Comparison of ENCODE assay signal across 21 cellular contexts in the genomic region with DNA sequence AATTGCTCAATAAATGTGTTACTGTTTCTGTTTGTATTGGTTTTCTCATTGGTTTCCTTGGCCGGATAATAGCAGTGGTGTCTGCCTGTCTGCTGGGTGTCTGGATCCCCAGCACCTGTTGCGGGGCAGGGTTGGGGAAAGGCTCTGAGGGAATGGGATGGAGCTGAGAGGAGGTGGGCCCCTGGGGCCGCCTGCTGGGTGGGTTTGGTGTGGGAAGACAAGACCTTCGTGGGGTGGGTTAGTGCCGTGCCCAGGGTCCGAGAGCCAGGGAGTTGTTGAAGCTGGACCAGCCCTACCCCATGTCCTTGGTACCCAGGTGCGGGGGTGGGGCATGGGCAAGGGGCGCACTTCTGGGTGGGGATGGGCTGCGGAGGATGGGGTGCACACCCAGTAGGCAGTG. TPM values are rescaled to one million over a fixed set of nuclear protein-coding genes. Genes with fewer than 3 reads are reported as not detected.
DNase-seq lines count a peak whose midpoint lies in the region; ATAC-seq and TF ChIP-seq lines count a peak whose summit lies in the region.
"Had no signal": no experiment of that assay in that cellular context is flagged by ENCODE, and none has a peak within 500 bp of the region (broad histone marks: within the 10 kb centered on the region; RNA-seq: fewer than 3 reads in every experiment).

No MANE protein-coding gene starts in this region.

- intact Hi-C loops in activated CD8-positive, alpha-beta T cell treated with anti-CD3 and anti-CD28 coated beads for 36 hours (cut with micrococcal nuclease), result no loop called here

- no peak overlapping the region for H3K27ac ChIP-seq in endodermal cell (ENCODE audit: low read depth, low read length)
- H3K27ac ChIP-seq in neuronal stem cell (replicated peaks; ENCODE audit: low read length), result no peak overlapping the region
- H3K27ac ChIP-seq: 22Rv1; BLaER1 treated with 17β-estradiol and CSF1 and Interleukin-3, amounts not matched to agents 10 nM and 100 nM; KMS-11; PC-9 had no signal

- H3K4ac ChIP-seq in neuronal stem cell (ENCODE audit: low read length), result no peak overlapping the region

- H3K79me1 ChIP-seq in neuronal stem cell (ENCODE audit: low read depth, low read length), result peaks cover 32% of the 10 kb centered on the region

- no peak overlapping the region for H2BK12ac ChIP-seq in neuronal stem cell (ENCODE audit: low read length)

- H3F3A ChIP-seq in Loucy (ENCODE audit: low read depth), result no peaks in the 10 kb centered on the region

- no peak for ATAC-seq in activated CD8-positive, alpha-beta T cell treated with anti-CD3 and anti-CD28 coated beads, Interleukin-2, amount 10 ng/mL, durations not matched to agents 7 days and 5 days
- no peak for ATAC-seq in activated CD8-positive, alpha-beta T cell treated with anti-CD3 and anti-CD28 coated beads for 36 hours
- ATAC-seq in HG03565 (IDR thresholded peaks at IDR 0.05; ENCODE audit: unreplicated experiment), result no peak

- no peaks in the 10 kb centered on the region for H3K27me3 Mint-ChIP-seq in activated CD8-positive, alpha-beta T cell treated with anti-CD3 and anti-CD28 coated beads, Interleukin-2, amount 10 ng/mL, durations not matched to agents 7 days and 5 days (ENCODE audit: low read depth)
- H3K27me3 Mint-ChIP-seq in activated CD8-positive, alpha-beta T cell treated with anti-CD3 and anti-CD28 coated beads for 36 hours, result no peaks in the 10 kb centered on the region
- H3K27me3 Mint-ChIP-seq in endodermal cell (ENCODE audit: insufficient read depth), result no peaks in the 10 kb centered on the region

- POLR2A ChIA-PET in activated CD8-positive, alpha-beta T cell treated with anti-CD3 and anti-CD28 coated beads, Interleukin-2, amount 10 ng/mL, durations not matched to agents 7 days and 5 days (lab: Charles Lee), result no interaction called here
- POLR2A ChIA-PET in activated CD8-positive, alpha-beta T cell treated with anti-CD3 and anti-CD28 coated beads for 36 hours (lab: Charles Lee), result interaction anchor here (1.0 kb wide), 1 partner anchor 12 kb away, joined by 5 read pairs; no protein-coding TSS in a partner anchor

- H3K79me2 ChIP-seq in Loucy (ENCODE audit: insufficient read depth, low read length), result peaks cover 92% of the 10 kb centered on the region

- H3K9me3 ChIP-seq in Loucy (ENCODE audit: insufficient read depth, low read depth, low read length) (no peaks in the 10 kb centered on the region), endodermal cell (ENCODE audit: control insufficient read depth, low read length) (no peaks in the 10 kb centered on the region), neuronal stem cell (replicated peaks in 1 of 2; ENCODE audit: control insufficient read depth in 2 of 2, insufficient read depth in 1 of 2, low read depth in 1 of 2, low read length in 2 of 2) (peaks cover 3 to 6% of the 10 kb centered on the region in 2 donors)

- H3K4me2 ChIP-seq in Loucy (ENCODE audit: low read depth, low read length, poor library complexity, severe bottlenecking), result peak overlapping the region; percentile 100
- no peak overlapping the region for H3K4me2 ChIP-seq in neuronal stem cell (ENCODE audit: insufficient read depth, low read length, poor library complexity, severe bottlenecking)
- H3K4me2 ChIP-seq: KMS-11, PC-9 had no signal

- H3K4me3 ChIP-seq in Loucy (ENCODE audit: low read length, poor library complexity, severe bottlenecking) (peak overlapping the region; percentile 35), endodermal cell (ENCODE audit: low read length) (no peak overlapping the region), neuronal stem cell (ENCODE audit: low read length in 2 of 2) (no peak overlapping the region)
- H3K4me3 ChIP-seq: BLaER1 treated with 17β-estradiol and CSF1 and Interleukin-3, amounts not matched to agents 10 nM and 100 nM; PC-9 had no signal

- no peak overlapping the region for H4K91ac ChIP-seq in neuronal stem cell (ENCODE audit: low read depth, low read length, poor library complexity)

- H2BK15ac ChIP-seq in neuronal stem cell (ENCODE audit: low read length), result no peak overlapping the region

- TF ChIP-seq CTCF in activated CD8-positive, alpha-beta T cell treated with anti-CD3 and anti-CD28 coated beads for 36 hours (IDR thresholded peaks at IDR 0.05), result no peak
- TF ChIP-seq CTCF in Loucy (conservative IDR thresholded peaks at IDR 0.05; ENCODE audit: low read length) (no peak), endodermal cell (conservative IDR thresholded peaks at IDR 0.05) (no peak)

- H3K4me1 ChIP-seq in Loucy (ENCODE audit: insufficient read depth, low read length, poor library complexity, severe bottlenecking), result peaks cover 24% of the 10 kb centered on the region
- H3K4me1 ChIP-seq in endodermal cell (ENCODE audit: control insufficient read depth, insufficient read depth, low read length), result peaks cover 8% of the 10 kb centered on the region
- H3K4me1 ChIP-seq in neuronal stem cell (ENCODE audit: control insufficient read depth in 2 of 2, insufficient read depth in 1 of 2, low read depth in 1 of 2, low read length in 2 of 2), result peaks cover 7 to 10% of the 10 kb centered on the region in 2 donors

- no peak overlapping the region for H2BK120ac ChIP-seq in neuronal stem cell (ENCODE audit: low read depth, low read length)

- H3K27ac Mint-ChIP-seq in activated CD8-positive, alpha-beta T cell treated with anti-CD3 and anti-CD28 coated beads, Interleukin-2, amount 10 ng/mL, durations not matched to agents 7 days and 5 days, result peak overlapping the region; percentile 30
- no peak overlapping the region for H3K27ac Mint-ChIP-seq in activated CD8-positive, alpha-beta T cell treated with anti-CD3 and anti-CD28 coated beads for 36 hours
- peak overlapping the region; percentile 21 for H3K27ac Mint-ChIP-seq in endodermal cell
- H3K27ac Mint-ChIP-seq: HFFc6 had no signal

- no peak overlapping the region for H3K14ac ChIP-seq in neuronal stem cell (ENCODE audit: low read length)

- H3K36me3 ChIP-seq in Loucy (ENCODE audit: insufficient read depth, low read length), result peaks cover 5% of the 10 kb centered on the region; the same call in 1 of the 2 replicates
- peaks cover 21% of the 10 kb centered on the region for H3K36me3 ChIP-seq in endodermal cell (ENCODE audit: control insufficient read depth, insufficient read depth, low read length)
- peaks cover 17 to 46% of the 10 kb centered on the region in 2 donors for H3K36me3 ChIP-seq in neuronal stem cell (replicated peaks in 1 of 2; ENCODE audit: control insufficient read depth in 2 of 2, insufficient read depth in 2 of 2, low read length in 2 of 2)

- H3K18ac ChIP-seq in neuronal stem cell (ENCODE audit: low read length), result no peak overlapping the region

- peak overlapping the region; percentile 86 for H3K23ac ChIP-seq in neuronal stem cell (ENCODE audit: low read depth, low read length, poor library complexity)

- 94% methylated on average over 9 of the region's 9 CpGs; no CpG with 5 or more reads in 1 of the 2 experiments for WGBS in endodermal cell (ENCODE audit: insufficient coverage in 1 of 2, insufficient read length in 1 of 2), 2 experiments
- no CpG with 5 or more reads among the region's 9 CpGs for WGBS in neuronal stem cell (ENCODE audit: extremely low coverage in 2 of 2, insufficient read length in 2 of 2, insufficient replicate concordance in 1 of 2), 2 donors

- H3K36me3 Mint-ChIP-seq in activated CD8-positive, alpha-beta T cell treated with anti-CD3 and anti-CD28 coated beads, Interleukin-2, amount 10 ng/mL, durations not matched to agents 7 days and 5 days (ENCODE audit: low read depth), result peaks cover 18% of the 10 kb centered on the region
- peaks cover 8% of the 10 kb centered on the region for H3K36me3 Mint-ChIP-seq in activated CD8-positive, alpha-beta T cell treated with anti-CD3 and anti-CD28 coated beads for 36 hours (ENCODE audit: low read depth)
- peaks cover 26% of the 10 kb centered on the region for H3K36me3 Mint-ChIP-seq in endodermal cell (ENCODE audit: low read depth)

- no peaks in the 10 kb centered on the region for H3K9me2 ChIP-seq in Loucy (replicated peaks; ENCODE audit: low read depth, low read length)

- CTCF ChIA-PET in activated CD8-positive, alpha-beta T cell treated with anti-CD3 and anti-CD28 coated beads, Interleukin-2, amount 10 ng/mL, durations not matched to agents 7 days and 5 days (lab: Charles Lee), result no interaction called here
- CTCF ChIA-PET in activated CD8-positive, alpha-beta T cell treated with anti-CD3 and anti-CD28 coated beads for 36 hours (lab: Charles Lee), result no interaction called here

- H3K4me1 Mint-ChIP-seq in activated CD8-positive, alpha-beta T cell treated with anti-CD3 and anti-CD28 coated beads, Interleukin-2, amount 10 ng/mL, durations not matched to agents 7 days and 5 days (ENCODE audit: low read depth), result peaks cover 18% of the 10 kb centered on the region
- H3K4me1 Mint-ChIP-seq in activated CD8-positive, alpha-beta T cell treated with anti-CD3 and anti-CD28 coated beads for 36 hours (ENCODE audit: low read depth), result peaks cover 25% of the 10 kb centered on the region
- peaks cover 15% of the 10 kb centered on the region for H3K4me1 Mint-ChIP-seq in endodermal cell

- H3K9ac ChIP-seq in Loucy (ENCODE audit: low read depth, low read length, poor library complexity, severe bottlenecking), result no peak overlapping the region
- no peak overlapping the region for H3K9ac ChIP-seq in endodermal cell (ENCODE audit: extremely low read depth, low read length, poor library complexity, severe bottlenecking)
- H3K9ac ChIP-seq in neuronal stem cell (ENCODE audit: low read depth, low read length, poor library complexity), result peak overlapping the region; percentile 33
- H3K9ac ChIP-seq: KMS-11 had no signal

- H3K27me3 ChIP-seq in Loucy (ENCODE audit: insufficient read depth, low read length, poor library complexity, severe bottlenecking), result no peaks in the 10 kb centered on the region
- H3K27me3 ChIP-seq in endodermal cell (ENCODE audit: control insufficient read depth, insufficient read depth, low read length, poor library complexity, severe bottlenecking), result no peaks in the 10 kb centered on the region
- H3K27me3 ChIP-seq in neuronal stem cell (ENCODE audit: control insufficient read depth in 3 of 3, insufficient read depth in 3 of 3, low read depth in 1 of 3, low read length in 3 of 3), result no peaks in the 10 kb centered on the region
- H3K27me3 ChIP-seq: BLaER1 treated with 17β-estradiol and CSF1 and Interleukin-3, amounts not matched to agents 10 nM and 100 nM had no signal

- no peak for DNase-seq in activated CD8-positive, alpha-beta T cell treated with anti-CD3 and anti-CD28 coated beads, Interleukin-2, amount 10 ng/mL, durations not matched to agents 7 days and 5 days
- DNase-seq in activated CD8-positive, alpha-beta T cell treated with anti-CD3 and anti-CD28 coated beads for 36 hours, result no peak
- no peak for DNase-seq in endodermal cell
- no peak for DNase-seq in neuronal stem cell (ENCODE audit: low spot score)
- DNase-seq in stimulated activated CD4-positive, alpha-beta T cell treated with anti-CD3 and anti-CD28 coated beads, Interleukin-2, amount 100 ng/mL, for 48 hours, result no peak
- no peak for DNase-seq in epidermal melanocyte (ENCODE audit: insufficient read length, low spot score)
- DNase-seq: DMS79, HFFc6, IMR-90, NCI-H1105 treated with DMSO at 0.1 percent for 48 hours, NCI-H2029 treated with DMSO at 0.1 percent for 48 hours, NCI-H226, NCI-H510A treated with DMSO at 0.1 percent for 48 hours, NCI-H748 treated with DMSO at 0.1 percent for 48 hours, PC-9, RPMI8226 had no signal

- H2BK5ac ChIP-seq in neuronal stem cell (ENCODE audit: low read length), result no peak overlapping the region

- no peak overlapping the region for H4K8ac ChIP-seq in neuronal stem cell (ENCODE audit: low read depth, low read length)

- no peak overlapping the region for H3K4me3 Mint-ChIP-seq in activated CD8-positive, alpha-beta T cell treated with anti-CD3 and anti-CD28 coated beads, Interleukin-2, amount 10 ng/mL, durations not matched to agents 7 days and 5 days
- no peak overlapping the region for H3K4me3 Mint-ChIP-seq in activated CD8-positive, alpha-beta T cell treated with anti-CD3 and anti-CD28 coated beads for 36 hours
- H3K4me3 Mint-ChIP-seq in endodermal cell, result no peak overlapping the region
- H3K4me3 Mint-ChIP-seq: HFFc6 had no signal

- no peak overlapping the region for H2AK5ac ChIP-seq in neuronal stem cell (ENCODE audit: low read depth, low read length)

- peaks cover 68% of the 10 kb centered on the region for H4K20me1 ChIP-seq in Loucy (ENCODE audit: insufficient read depth, low read length, poor library complexity, severe bottlenecking)

- H3K9me3 Mint-ChIP-seq in activated CD8-positive, alpha-beta T cell treated with anti-CD3 and anti-CD28 coated beads, Interleukin-2, amount 10 ng/mL, durations not matched to agents 7 days and 5 days (ENCODE audit: insufficient read depth), result no peaks in the 10 kb centered on the region
- no peaks in the 10 kb centered on the region for H3K9me3 Mint-ChIP-seq in activated CD8-positive, alpha-beta T cell treated with anti-CD3 and anti-CD28 coated beads for 36 hours
- H3K9me3 Mint-ChIP-seq in endodermal cell, result peaks cover 2% of the 10 kb centered on the region
- H3K9me3 Mint-ChIP-seq: HFFc6 had no signal

- H2AFZ ChIP-seq in Loucy (ENCODE audit: low read length) (no peak overlapping the region), neuronal stem cell (ENCODE audit: low read length) (no peak overlapping the region)
- H2AFZ ChIP-seq: PC-9 had no signal

RNA-seq across cellular contexts. Expression of gene SS18L1, which starts 4.0 kb away (rescaled TPM):
- 10 to 100 TPM; 15.9 to 17.9 TPM for total RNA-seq in activated CD8-positive, alpha-beta T cell treated with anti-CD3 and anti-CD28 coated beads, Interleukin-2, amount 10 ng/mL, durations not matched to agents 7 days and 5 days
- 10 to 100 TPM; 15.3 to 16.1 TPM for total RNA-seq in activated CD8-positive, alpha-beta T cell treated with anti-CD3 and anti-CD28 coated beads for 36 hours
- total RNA-seq in endodermal cell, result 10 to 100 TPM; 23.2 to 28.8 TPM
- 26.8 TPM for polyA plus RNA-seq in endodermal cell (2013, experiment 1 of 2)
- polyA plus RNA-seq in endodermal cell (2013, experiment 2 of 2), result 25.7 TPM
- 13.7 TPM for polyA plus RNA-seq in neuronal stem cell (2013, experiment 1 of 2)
- 13.4 TPM for polyA plus RNA-seq in neuronal stem cell (2013, experiment 2 of 2)

RNA-seq across cellular contexts. Expression of gene PSMA7, which starts 4.3 kb away (rescaled TPM):
- total RNA-seq in activated CD8-positive, alpha-beta T cell treated with anti-CD3 and anti-CD28 coated beads, Interleukin-2, amount 10 ng/mL, durations not matched to agents 7 days and 5 days, result 100 to 1,000 TPM; 333 to 352 TPM
- total RNA-seq in activated CD8-positive, alpha-beta T cell treated with anti-CD3 and anti-CD28 coated beads for 36 hours, result 100 to 1,000 TPM; 286 to 289 TPM
- total RNA-seq in endodermal cell, result 100 to 1,000 TPM; 279 to 280 TPM
- 253 TPM for polyA plus RNA-seq in endodermal cell (2013, experiment 1 of 2)
- polyA plus RNA-seq in endodermal cell (2013, experiment 2 of 2), result 256 TPM
- polyA plus RNA-seq in neuronal stem cell (2013, experiment 1 of 2), result 299 TPM
- 308 TPM for polyA plus RNA-seq in neuronal stem cell (2013, experiment 2 of 2)

RNA-seq across cellular contexts. Expression of gene LSM14B, which starts 25.3 kb away (rescaled TPM):
- 10 to 100 TPM; 42.4 to 42.8 TPM for total RNA-seq in activated CD8-positive, alpha-beta T cell treated with anti-CD3 and anti-CD28 coated beads, Interleukin-2, amount 10 ng/mL, durations not matched to agents 7 days and 5 days
- total RNA-seq in activated CD8-positive, alpha-beta T cell treated with anti-CD3 and anti-CD28 coated beads for 36 hours, result 10 to 100 TPM; 33.5 to 35.6 TPM
- 10 to 100 TPM; 89.1 to 91.1 TPM for total RNA-seq in endodermal cell
- polyA plus RNA-seq in endodermal cell (2013, experiment 1 of 2), result 74.6 TPM
- polyA plus RNA-seq in endodermal cell (2013, experiment 2 of 2), result 61.5 TPM
- polyA plus RNA-seq in neuronal stem cell (2013, experiment 1 of 2), result 74.7 TPM
- 78.8 TPM for polyA plus RNA-seq in neuronal stem cell (2013, experiment 2 of 2)

RNA-seq across cellular contexts. Expression of gene MTG2, which starts 35.3 kb away (rescaled TPM):
- total RNA-seq in activated CD8-positive, alpha-beta T cell treated with anti-CD3 and anti-CD28 coated beads, Interleukin-2, amount 10 ng/mL, durations not matched to agents 7 days and 5 days, result 10 to 100 TPM; 31.7 to 34.4 TPM
- total RNA-seq in activated CD8-positive, alpha-beta T cell treated with anti-CD3 and anti-CD28 coated beads for 36 hours, result 10 to 100 TPM; 36.5 to 40.5 TPM
- total RNA-seq in endodermal cell, result 10 to 100 TPM; 28.2 to 29.6 TPM
- polyA plus RNA-seq in endodermal cell (2013, experiment 1 of 2), result 23.8 TPM
- polyA plus RNA-seq in endodermal cell (2013, experiment 2 of 2), result 21.6 TPM
- 24.2 TPM for polyA plus RNA-seq in neuronal stem cell (2013, experiment 1 of 2)
- 25.1 TPM for polyA plus RNA-seq in neuronal stem cell (2013, experiment 2 of 2)
